In genomic region chr19:33194884-33195710, GRCh38 we compare ENCODE assay signal across 8 cellular contexts. TPM values are rescaled to one million over a fixed set of nuclear protein-coding genes. Genes with fewer than 3 reads are reported as not detected.
DNase-seq lines count a peak whose midpoint lies in the region; ATAC-seq and TF ChIP-seq lines count a peak whose summit lies in the region.
"Had no signal": no experiment of that assay in that cellular context is flagged by ENCODE, and none has a peak within 500 bp of the region (broad histone marks: within the 10 kb centered on the region; RNA-seq: fewer than 3 reads in every experiment).

No MANE protein-coding gene starts in this region.

- no peaks in the 10 kb centered on the region for H3K27me3 ChIP-seq in HCT116 (ENCODE audit: insufficient read depth, low read length)
- peaks cover 0 to 4% (median 0%) of the 10 kb centered on the region in 9 donors for H3K27me3 ChIP-seq in heart left ventricle
- H3K27me3 ChIP-seq in rectal smooth muscle tissue (ENCODE audit: control insufficient read depth, insufficient read depth, low read length) = no peaks in the 10 kb centered on the region

- H3K36me3 Mint-ChIP-seq in T-cell = no peaks in the 10 kb centered on the region
- peaks cover 4% of the 10 kb centered on the region for H3K36me3 Mint-ChIP-seq in activated T-helper 17 cell treated with anti-CD3 and anti-CD28 coated beads, Interleukin-2, amount 50 U/mL, for 72 hours (ENCODE audit: low read depth)

- no peak for TF ChIP-seq RAD21 in HCT116 (IDR thresholded peaks at IDR 0.05; ENCODE audit: low read depth)

- TF ChIP-seq CTCF in HCT116 (IDR thresholded peaks at IDR 0.05 in 2 of 3, conservative IDR thresholded peaks at IDR 0.05 in 1 of 3; ENCODE audit: borderline replicate concordance in 1 of 3, insufficient read depth in 1 of 3, low read depth in 2 of 3, low read length in 2 of 3) (no peak), heart left ventricle (IDR thresholded peaks at IDR 0.05) (no peak)

- H3K9ac ChIP-seq in HCT116 (ENCODE audit: low read length) (peak overlapping the region; percentile 54), rectal smooth muscle tissue (ENCODE audit: low read length) (no peak overlapping the region)

- H2AFZ ChIP-seq in HCT116 (ENCODE audit: low read depth, low read length, poor library complexity, severe bottlenecking) = no peak overlapping the region

- H3K27me3 Mint-ChIP-seq in T-cell = peaks cover 40 to 53% of the 10 kb centered on the region in 2 donors
- peaks cover 26% of the 10 kb centered on the region for H3K27me3 Mint-ChIP-seq in activated T-helper 17 cell treated with anti-CD3 and anti-CD28 coated beads, Interleukin-2, amount 50 U/mL, for 72 hours

- H4K20me1 ChIP-seq in HCT116 (ENCODE audit: insufficient read depth) = no peaks in the 10 kb centered on the region

- H3K4me3 Mint-ChIP-seq in T-cell = peak overlapping the region in 2 of 3 donors; percentile 31 to 53
- no peak overlapping the region for H3K4me3 Mint-ChIP-seq in activated T-helper 17 cell treated with anti-CD3 and anti-CD28 coated beads, Interleukin-2, amount 50 U/mL, for 72 hours
- H3K4me3 Mint-ChIP-seq: T-helper 1 cell treated with Interleukin-12 subunit alpha and Interleukin-12 subunit beta and Interleukin-4 antibody, amounts not matched to agents 30 μg/mL and 1 μg/mL, for 36 hours had no signal

- H3K27ac ChIP-seq in HCT116 (ENCODE audit: low read depth, low read length) (peak overlapping the region; percentile 69), heart left ventricle (peak overlapping the region in 9 of 12 donors; percentile 10 to 78 (median 57)), rectal smooth muscle tissue (ENCODE audit: low read depth, low read length) (peak overlapping the region; percentile 51)

- H3K4me3 ChIP-seq in HCT116 (replicated peaks in 1 of 2; ENCODE audit: low read depth in 1 of 2, low read length in 2 of 2) (peak overlapping the region; percentile 60 to 63), heart left ventricle (peak overlapping the region; percentile 44 to 87 (median 64)), rectal smooth muscle tissue (ENCODE audit: low read length) (peak overlapping the region; percentile 60)

- H3K79me2 ChIP-seq in HCT116 (ENCODE audit: insufficient read depth, low read length) = peaks cover 14% of the 10 kb centered on the region

- no peaks in the 10 kb centered on the region for H3K9me2 ChIP-seq in HCT116 (ENCODE audit: insufficient read depth)

- H3K4me1 ChIP-seq in HCT116 (ENCODE audit: control insufficient read depth in 1 of 2, insufficient read depth in 2 of 2, low read length in 2 of 2) (peaks cover 11 to 18% of the 10 kb centered on the region in 2 experiments), heart left ventricle (peaks cover 0 to 20% (median 7%) of the 10 kb centered on the region in 12 donors), rectal smooth muscle tissue (ENCODE audit: control insufficient read depth, insufficient read depth, low read length) (peaks cover 4% of the 10 kb centered on the region)

- ATAC-seq in HCT116 (peak; percentile 64), T-cell (replicated peaks in 1 of 4) (peak in 1 of 4 experiments; percentile 10), heart left ventricle (peak; percentile 17 to 81 (median 72))
- no peak for ATAC-seq in activated T-helper 17 cell treated with anti-CD3 and anti-CD28 coated beads, Interleukin-2, amount 50 U/mL, for 72 hours (replicated peaks)

- POLR2A ChIA-PET in HCT116 (lab: Charles Lee) (interaction anchor here (0.9 kb wide), 1 partner anchor 51 kb away, joined by 4 read pairs; no protein-coding TSS in a partner anchor), T-cell (lab: Charles Lee) (no interaction called here)

- peaks cover 0 to 7% of the 10 kb centered on the region in 2 experiments; a peak in 1 of 4 replicates for H3K36me3 ChIP-seq in HCT116 (ENCODE audit: control insufficient read depth in 1 of 2, insufficient read depth in 2 of 2, low read length in 2 of 2)
- H3K36me3 ChIP-seq in heart left ventricle = peaks cover 0 to 15% (median 0%) of the 10 kb centered on the region in 9 donors
- peaks cover 3% of the 10 kb centered on the region for H3K36me3 ChIP-seq in rectal smooth muscle tissue (ENCODE audit: control insufficient read depth, insufficient read depth, low read length)

- no peaks in the 10 kb centered on the region for H3K9me3 ChIP-seq in HCT116 (ENCODE audit: control insufficient read depth in 1 of 2, insufficient read depth in 1 of 2, low read depth in 1 of 2, low read length in 2 of 2)
- no peaks in the 10 kb centered on the region for H3K9me3 ChIP-seq in heart left ventricle

- H3K4me2 ChIP-seq in HCT116 (ENCODE audit: low read length) = peak overlapping the region; percentile 75

- intact Hi-C loops in HCT116 (cut with micrococcal nuclease) = no loop called here
- intact Hi-C loops in heart left ventricle (cut with DNase I) = no loop called here

- H3K4me1 Mint-ChIP-seq in T-cell = peaks cover 0 to 6% (median 4%) of the 10 kb centered on the region in 3 donors
- no peaks in the 10 kb centered on the region for H3K4me1 Mint-ChIP-seq in activated T-helper 17 cell treated with anti-CD3 and anti-CD28 coated beads, Interleukin-2, amount 50 U/mL, for 72 hours

- no peak for TF ChIP-seq POLR2A in HCT116 (IDR thresholded peaks at IDR 0.05; ENCODE audit: borderline replicate concordance, extremely low read depth, insufficient read depth, insufficient read length)
- TF ChIP-seq POLR2A in heart left ventricle (IDR thresholded peaks at IDR 0.05) = no peak

- RAD21 ChIA-PET in HCT116 (lab: Charles Lee; ENCODE audit: low non-redundant PET in 1 of 2, low total read pairs in 2 of 2, uncharacterized antibody in 2 of 2, unreplicated experiment in 2 of 2) = no interaction called here

- CTCF ChIA-PET in HCT116 (lab: Charles Lee) = interaction anchor here (1.2 kb wide), 1 partner anchor 11 kb away, joined by 5 read pairs; no protein-coding TSS in a partner anchor
- CTCF ChIA-PET in T-cell (lab: Charles Lee) = no interaction called here

- H3K27ac Mint-ChIP-seq in T-cell = no peak overlapping the region
- no peak overlapping the region for H3K27ac Mint-ChIP-seq in activated T-helper 17 cell treated with anti-CD3 and anti-CD28 coated beads, Interleukin-2, amount 50 U/mL, for 72 hours
- H3K27ac Mint-ChIP-seq: T-helper 1 cell treated with Interleukin-12 subunit alpha and Interleukin-12 subunit beta and Interleukin-4 antibody, amounts not matched to agents 30 μg/mL and 1 μg/mL, for 36 hours had no signal

- BruUV-seq in HCT116 (replicated peaks; lab: Mats Ljungman, UMichigan) = no TSS peak

- DNase-seq in HCT116 (ENCODE audit: low read depth, low spot score) (no peak), T-cell (no peak), heart left ventricle (peak in 2 of 5 donors; percentile 62 to 65), NCI-H2107 (lab: John Stamatoyannopoulos, UW) (no peak), NCI-H187 (lab: John Stamatoyannopoulos, UW) (no peak)

- WGBS in heart left ventricle, 4 donors = 2 to 4% (median 2%) methylated on average over 4 to 50 of the region's 50 CpGs

- no peaks in the 10 kb centered on the region for H3K9me3 Mint-ChIP-seq in T-cell
- no peaks in the 10 kb centered on the region for H3K9me3 Mint-ChIP-seq in activated T-helper 17 cell treated with anti-CD3 and anti-CD28 coated beads, Interleukin-2, amount 50 U/mL, for 72 hours
- H3K9me3 Mint-ChIP-seq: T-helper 1 cell treated with Interleukin-12 subunit alpha and Interleukin-12 subunit beta and Interleukin-4 antibody, amounts not matched to agents 30 μg/mL and 1 μg/mL, for 36 hours had no signal

TF ChIP-seq in HCT116, 20 proteins besides CTCF, POLR2A, EP300 and RAD21:
- peak; percentile 83 for TF ChIP-seq ZFX (IDR thresholded peaks at IDR 0.05)
- no peak for TF ChIP-seq EZH2phosphoT487 (IDR thresholded peaks at IDR 0.05; ENCODE audit: borderline replicate concordance)
- TF ChIP-seq, protein P1, sequence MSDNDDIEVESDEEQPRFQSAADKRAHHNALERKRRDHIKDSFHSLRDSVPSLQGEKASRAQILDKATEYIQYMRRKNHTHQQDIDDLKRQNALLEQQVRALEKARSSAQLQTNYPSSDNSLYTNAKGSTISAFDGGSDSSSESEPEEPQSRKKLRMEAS (IDR thresholded peaks at IDR 0.05) = peak; percentile 39; the same call in 1 of the 2 replicates

RNA-seq across cellular contexts. Expression of gene LRP3, which starts 1.0 kb away (rescaled TPM):
- total RNA-seq in HCT116 (2021; ENCODE audit: unreplicated experiment) = 29.0 TPM
- 17.9 and 19.3 TPM in 2 replicates for polyA plus RNA-seq in HCT116 (2012)
- under 1 TPM in 3 of 5 donors, not detected in 2; 0.13 to 0.55 (median 0.19) TPM for total RNA-seq in T-cell
- total RNA-seq in heart left ventricle = 10 to 100 TPM; 16.0 to 31.7 (median 18.7) TPM
- 10 to 100 TPM in 1 of 2 donors, 1 to 10 TPM in 1; 8.2 to 15.8 TPM for polyA plus RNA-seq in heart left ventricle
- not detected for total RNA-seq in activated T-helper 17 cell treated with anti-CD3 and anti-CD28 coated beads, Interleukin-2, amount 50 U/mL, for 72 hours

RNA-seq across cellular contexts. Expression of gene SLC7A10, which starts 30.6 kb away (rescaled TPM):
- total RNA-seq in HCT116 (2021; ENCODE audit: unreplicated experiment) (0.25 TPM), T-cell (not detected), heart left ventricle (1 to 10 TPM in 1 of 9 donors, under 1 TPM in 3, not detected in 5; 0.23 to 2.3 (median 0.41) TPM)
- 0.22 TPM in 1 of 2 replicates, not detected in the other for polyA plus RNA-seq in HCT116 (2012)
- under 1 TPM; 0.11 to 0.35 TPM for polyA plus RNA-seq in heart left ventricle
- not detected for total RNA-seq in activated T-helper 17 cell treated with anti-CD3 and anti-CD28 coated beads, Interleukin-2, amount 50 U/mL, for 72 hours

Comparison
In these comparisons a context has a peak if more than half of its experiments do, and no peak if none do; other contexts are left out.
1. RNA of gene LRP3, which starts 1.0 kb away (total RNA-seq): 29.0 TPM in HCT116 (single experiment) and 16.0 to 31.7 TPM in heart left ventricle; 0.13 to 0.55 TPM in T-cell and not detected in activated T-helper 17 cell treated with anti-CD3 and anti-CD28 coated beads, Interleukin-2, amount 50 U/mL, for 72 hours; every median in the first group is over 10 times any median in the second.
2. Peak in every context shown above with its lines, with median percentiles within 50 percentile points of each other: H3K27ac ChIP-seq and H3K4me3 ChIP-seq.